ENCODE assay signal across 14 cellular contexts in genomic region chr1:103948526-103948925, GRCh38.
DNase-seq lines count a peak whose midpoint lies in the region; ATAC-seq, FAIRE-seq and TF ChIP-seq lines count a peak whose summit lies in the region.
"Had no signal": no experiment of that assay in that cellular context is flagged by ENCODE, and none has a peak within 500 bp of the region (broad histone marks: within the 10 kb centered on the region; RNA-seq: fewer than 3 reads in every experiment).

No MANE protein-coding gene starts in this region.

- no peaks in the 10 kb centered on the region for H3K36me3 ChIP-seq in MM.1S (replicated peaks; ENCODE audit: insufficient read depth, low read length)
- no peaks in the 10 kb centered on the region for H3K36me3 ChIP-seq in astrocyte (ENCODE audit: insufficient read depth, low read length)
- H3K36me3 ChIP-seq: adrenal gland, esophagus squamous epithelium, SJSA1 had no signal

- H3K27me3 ChIP-seq in MM.1S (replicated peaks; ENCODE audit: insufficient read depth, low read length): no peaks in the 10 kb centered on the region
- no peaks in the 10 kb centered on the region for H3K27me3 ChIP-seq in astrocyte (ENCODE audit: insufficient read depth, low read length)
- H3K27me3 ChIP-seq: adrenal gland, esophagus squamous epithelium, SJSA1 had no signal

- ATAC-seq in HG03097 (IDR thresholded peaks at IDR 0.05; ENCODE audit: low FRiP score, unreplicated experiment) (no peak), HG03521 (IDR thresholded peaks at IDR 0.05; ENCODE audit: unreplicated experiment) (no peak)
- ATAC-seq: K562 had no signal

- FAIRE-seq in astrocyte (lab: Jason Lieb, UNC): no peak
- FAIRE-seq: K562 had no signal

- H3K36me3 Mint-ChIP-seq in astrocyte (ENCODE audit: low read depth, unreplicated experiment): no peaks in the 10 kb centered on the region
- no peaks in the 10 kb centered on the region for H3K36me3 Mint-ChIP-seq in neural crest cell (ENCODE audit: low read depth)

- H3K4me3 Mint-ChIP-seq in astrocyte (ENCODE audit: unreplicated experiment) (no peak overlapping the region), neural crest cell (no peak overlapping the region)

- no peaks in the 10 kb centered on the region for H3K4me1 Mint-ChIP-seq in astrocyte (ENCODE audit: low read depth, unreplicated experiment)
- H3K4me1 Mint-ChIP-seq in neural crest cell: no peaks in the 10 kb centered on the region

- H3K27me3 Mint-ChIP-seq in astrocyte (ENCODE audit: low read depth, unreplicated experiment): no peaks in the 10 kb centered on the region
- H3K27me3 Mint-ChIP-seq in neural crest cell (ENCODE audit: low read depth): peaks cover 46% of the 10 kb centered on the region

- H3K4me1 ChIP-seq in MM.1S (ENCODE audit: low read length) (no peaks in the 10 kb centered on the region), astrocyte (ENCODE audit: insufficient read depth, low read length) (no peaks in the 10 kb centered on the region)
- H3K4me1 ChIP-seq: adrenal gland, esophagus squamous epithelium, SJSA1 had no signal

- no peaks in the 10 kb centered on the region for H3K79me2 ChIP-seq in MM.1S (ENCODE audit: low read length)
- no peaks in the 10 kb centered on the region for H3K79me2 ChIP-seq in astrocyte (ENCODE audit: insufficient read depth, low read length)

- no peaks in the 10 kb centered on the region for H3F3A ChIP-seq in MM.1S (ENCODE audit: insufficient read depth, low read length)

- H3K4me2 ChIP-seq in MM.1S (ENCODE audit: low read depth, low read length): no peak overlapping the region
- no peak overlapping the region for H3K4me2 ChIP-seq in astrocyte (ENCODE audit: low read length)

- H3K4me3 ChIP-seq in MM.1S (ENCODE audit: low read length): no peak overlapping the region
- no peak overlapping the region for H3K4me3 ChIP-seq in astrocyte (ENCODE audit: insufficient read depth, low read depth, low read length)
- H3K4me3 ChIP-seq: adrenal gland, esophagus squamous epithelium, K562, SJSA1 had no signal

- H3K27ac Mint-ChIP-seq in astrocyte (ENCODE audit: unreplicated experiment): no peak overlapping the region
- no peak overlapping the region for H3K27ac Mint-ChIP-seq in neural crest cell (ENCODE audit: unreplicated experiment)

- no peaks in the 10 kb centered on the region for H3K9me2 ChIP-seq in MM.1S (replicated peaks; ENCODE audit: insufficient read depth, low read length)

- H3K9me3 ChIP-seq in MM.1S (replicated peaks; ENCODE audit: insufficient read depth, low read length): no peaks in the 10 kb centered on the region
- H3K9me3 ChIP-seq in astrocyte (ENCODE audit: insufficient read depth, low read depth, low read length): no peaks in the 10 kb centered on the region
- H3K9me3 ChIP-seq: adrenal gland, esophagus squamous epithelium, SJSA1 had no signal

- H3K9me3 Mint-ChIP-seq in astrocyte (ENCODE audit: unreplicated experiment): no peaks in the 10 kb centered on the region
- H3K9me3 Mint-ChIP-seq in neural crest cell: no peaks in the 10 kb centered on the region

- H3K27ac ChIP-seq in MM.1S (ENCODE audit: low read length) (no peak overlapping the region), astrocyte (ENCODE audit: low read depth, low read length) (no peak overlapping the region)
- H3K27ac ChIP-seq: adrenal gland, esophagus squamous epithelium, SJSA1 had no signal

- DNase-seq in NCI-H146 treated with DMSO at 0.1 percent for 48 hours (lab: John Stamatoyannopoulos, UW; ENCODE audit: unreplicated experiment): peak; percentile 20
- no peak for DNase-seq in NCI-H146 (lab: John Stamatoyannopoulos, UW)
- no peak for DNase-seq in MM.1S
- no peak for DNase-seq in astrocyte (ENCODE audit: low read depth)
- DNase-seq in neural crest cell (ENCODE audit: low read depth, low spot score): no peak
- no peak for DNase-seq in 8988T
- DNase-seq: activated CD4-positive, alpha-beta T cell treated with anti-CD3 and anti-CD28 coated beads, Interleukin-2, amount 50 U/mL, for 48 hours; adrenal gland; esophagus squamous epithelium; kidney glomerular epithelial cell had no signal

- H2AFZ ChIP-seq in MM.1S (ENCODE audit: low read length): no peak overlapping the region
- no peak overlapping the region for H2AFZ ChIP-seq in astrocyte (ENCODE audit: low read depth, low read length)

- TF ChIP-seq CTCF in MM.1S (IDR thresholded peaks at IDR 0.05; ENCODE audit: low read length) (peak; percentile 27), astrocyte (IDR thresholded peaks at IDR 0.05; ENCODE audit: insufficient read depth, low read depth, low read length) (peak; percentile 16), neural crest cell (conservative IDR thresholded peaks at IDR 0.05) (peak; percentile 64)

- H3K9ac ChIP-seq in MM.1S (ENCODE audit: low read length) (no peak overlapping the region), astrocyte (ENCODE audit: low read length) (no peak overlapping the region)

- H4K20me1 ChIP-seq in MM.1S (ENCODE audit: insufficient read depth, low read length): no peaks in the 10 kb centered on the region
- H4K20me1 ChIP-seq in astrocyte (ENCODE audit: insufficient read depth, low read length): no peaks in the 10 kb centered on the region
